Comparison of ENCODE assay signal across 8 cellular contexts in the genomic region with DNA sequence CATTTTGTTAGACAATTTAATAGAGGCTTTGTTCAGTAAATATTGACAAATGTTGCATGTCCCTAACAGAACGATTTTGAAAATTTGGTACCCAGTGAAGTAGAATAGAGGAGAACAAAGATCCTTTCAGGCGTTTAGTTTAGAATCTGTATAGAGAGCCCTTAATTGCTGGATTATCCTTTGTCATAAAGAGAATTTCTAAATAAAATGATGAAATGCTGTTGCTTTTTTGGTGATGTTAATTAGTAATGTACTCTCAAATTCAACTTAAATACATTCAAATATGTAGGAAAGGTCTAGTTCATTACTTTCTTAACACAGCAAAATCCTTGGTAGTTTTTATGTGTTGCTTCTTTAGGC. TPM values are rescaled to one million over a fixed set of nuclear protein-coding genes. Genes with fewer than 3 reads are reported as not detected.
DNase-seq lines count a peak whose midpoint lies in the region; ATAC-seq, FAIRE-seq and TF ChIP-seq lines count a peak whose summit lies in the region.

No MANE protein-coding gene starts in this region.

- dilution Hi-C loops in endothelial cell of umbilical vein (cut with MboI; ENCODE audit: extremely low pct_ligation_motif_present, low sequenced_read_pairs) = no loop called here

- H3K9me3 Mint-ChIP-seq in CD8-positive, alpha-beta T cell = no peaks in the 10 kb centered on the region
- no peaks in the 10 kb centered on the region for H3K9me3 Mint-ChIP-seq in osteocyte (ENCODE audit: unreplicated experiment)

- H3K79me2 ChIP-seq in OCI-LY1 (ENCODE audit: insufficient read depth, low read length) (peaks cover 56% of the 10 kb centered on the region), endothelial cell of umbilical vein (ENCODE audit: control insufficient read depth, insufficient read depth, low read length) (peaks cover 56% of the 10 kb centered on the region)

- H3F3A ChIP-seq in OCI-LY1 (ENCODE audit: insufficient read depth, low read length) = 0 out of 2 replicates have a peak, but pooled peaks cover 9% of the 10 kb centered on the region

- no peak for FAIRE-seq in endothelial cell of umbilical vein (lab: Jason Lieb, UNC)

- no peak for TF ChIP-seq POLR2A in endothelial cell of umbilical vein (IDR thresholded peaks at IDR 0.05; ENCODE audit: low read depth, low read length)

- H3K27me3 ChIP-seq in CD8-positive, alpha-beta T cell (ENCODE audit: insufficient read depth, low read length) = no peaks in the 10 kb centered on the region
- H3K27me3 ChIP-seq in OCI-LY1 (ENCODE audit: insufficient read depth, low read length) = no peaks in the 10 kb centered on the region
- H3K27me3 ChIP-seq in endothelial cell of umbilical vein (ENCODE audit: control insufficient read depth in 2 of 2, insufficient read depth in 2 of 2, low read length in 2 of 2) = no peaks in the 10 kb centered on the region

- BruUV-seq in endothelial cell of umbilical vein (replicated peaks; lab: Mats Ljungman, UMichigan) = no TSS peak

- peak overlapping the region; percentile 99 for H3K4me3 Mint-ChIP-seq in CD8-positive, alpha-beta T cell
- peak overlapping the region; percentile 96 for H3K4me3 Mint-ChIP-seq in osteocyte (ENCODE audit: unreplicated experiment)

- H3K4me2 ChIP-seq in OCI-LY1 (ENCODE audit: low read length) = peak overlapping the region; percentile 77
- peak overlapping the region; percentile 99 for H3K4me2 ChIP-seq in endothelial cell of umbilical vein (ENCODE audit: insufficient read depth, low read length)

- no peak for TF ChIP-seq CTCF in CD8-positive, alpha-beta T cell (IDR thresholded peaks at IDR 0.05)
- TF ChIP-seq CTCF in OCI-LY1 (IDR thresholded peaks at IDR 0.05; ENCODE audit: low read length) (no peak), endothelial cell of umbilical vein (IDR thresholded peaks at IDR 0.05; ENCODE audit: extremely low read depth in 1 of 2, insufficient read depth in 1 of 2, low read depth in 1 of 2, low read length in 2 of 2) (no peak), osteocyte (IDR thresholded peaks at IDR 0.05) (no peak)

- H3K4me3 ChIP-seq in CD8-positive, alpha-beta T cell (ENCODE audit: low read depth, low read length) = peak overlapping the region; percentile 97
- H3K4me3 ChIP-seq in OCI-LY1 (ENCODE audit: low read depth, low read length, poor library complexity, severe bottlenecking) (peak overlapping the region; percentile 89), endothelial cell of umbilical vein (replicated peaks in 1 of 3; ENCODE audit: insufficient read depth in 1 of 3, low read depth in 1 of 3, low read length in 3 of 3) (peak overlapping the region; percentile 82 to 97 (median 95))

- DNase-seq in CD8-positive, alpha-beta T cell = no peak
- DNase-seq in endothelial cell of umbilical vein (ENCODE audit: low read depth, low spot score) (no peak), osteocyte (ENCODE audit: extremely low spot score, unreplicated experiment) (no peak), KBM-7 (no peak), NCI-H1694 treated with DMSO at 0.1 percent for 48 hours (lab: John Stamatoyannopoulos, UW) (no peak)
- no peak for DNase-seq in activated CD4-positive, alpha-beta T cell treated with anti-CD3 and anti-CD28 coated beads, Interleukin-2, amount 50 U/mL, for 4 hours

- H3K27ac ChIP-seq in CD8-positive, alpha-beta T cell (ENCODE audit: low read depth, low read length) = peak overlapping the region; percentile 93
- H3K27ac ChIP-seq in OCI-LY1 (ENCODE audit: low read depth, low read length, poor library complexity, severe bottlenecking) (peak overlapping the region; percentile 93), endothelial cell of umbilical vein (ENCODE audit: insufficient read depth, low read depth, low read length) (peak overlapping the region; percentile 98)

- intact Hi-C loops in CD8-positive, alpha-beta T cell (cut with DNase I, micrococcal nuclease) = loop anchor here (1.0 to 5.0 kb wide), 5 partner anchors 36 to 816 kb away; a partner anchor contains a TSS
- intact Hi-C loops in endothelial cell of umbilical vein (cut with micrococcal nuclease) = loop anchor here (10.0 kb wide), 1 partner anchor 684 kb away; no protein-coding TSS in a partner anchor

- peaks cover 53% of the 10 kb centered on the region for H3K4me1 Mint-ChIP-seq in CD8-positive, alpha-beta T cell (ENCODE audit: low read depth)
- peaks cover 47% of the 10 kb centered on the region for H3K4me1 Mint-ChIP-seq in osteocyte (ENCODE audit: unreplicated experiment)

- H3K36me3 Mint-ChIP-seq in CD8-positive, alpha-beta T cell = peaks cover 34% of the 10 kb centered on the region
- H3K36me3 Mint-ChIP-seq in osteocyte (ENCODE audit: unreplicated experiment) = peaks cover 11% of the 10 kb centered on the region

- H3K9me3 ChIP-seq in CD8-positive, alpha-beta T cell (ENCODE audit: low read length) = no peaks in the 10 kb centered on the region
- H3K9me3 ChIP-seq in OCI-LY1 (ENCODE audit: low read length) = no peaks in the 10 kb centered on the region
- no peaks in the 10 kb centered on the region for H3K9me3 ChIP-seq in endothelial cell of umbilical vein (replicated peaks; ENCODE audit: control insufficient read depth, insufficient read depth, low read length)

- CTCF ChIA-PET in CD8-positive, alpha-beta T cell (lab: Charles Lee) = interaction anchor here (2.5 kb wide), 1 partner anchor 21 kb away, joined by 9 read pairs; no protein-coding TSS in a partner anchor
- CTCF ChIA-PET in endothelial cell of umbilical vein (lab: Charles Lee) = interaction anchor here (2.2 kb wide), 1 partner anchor 21 kb away, joined by 15 read pairs; no protein-coding TSS in a partner anchor

- H3K27me3 Mint-ChIP-seq in CD8-positive, alpha-beta T cell (ENCODE audit: low read depth) = no peaks in the 10 kb centered on the region
- no peaks in the 10 kb centered on the region for H3K27me3 Mint-ChIP-seq in osteocyte (ENCODE audit: unreplicated experiment)

- H3K36me3 ChIP-seq in CD8-positive, alpha-beta T cell (ENCODE audit: insufficient read depth, low read length) = no peaks in the 10 kb centered on the region
- peaks cover 36% of the 10 kb centered on the region for H3K36me3 ChIP-seq in OCI-LY1 (ENCODE audit: insufficient read depth, low read length)
- peaks cover 0 to 6% of the 10 kb centered on the region in 2 experiments for H3K36me3 ChIP-seq in endothelial cell of umbilical vein (ENCODE audit: control insufficient read depth in 2 of 2, extremely low read depth in 1 of 2, insufficient read depth in 2 of 2, low read length in 2 of 2)

- in situ Hi-C loops in KBM-7 (cut with MboI; ENCODE audit: low pct_unique_long_range_greater_than_20kb, low sequenced_read_pairs) = no loop called here

- no peaks in the 10 kb centered on the region for H3K9me2 ChIP-seq in OCI-LY1 (ENCODE audit: low read depth, low read length)

- H3K4me1 ChIP-seq in CD8-positive, alpha-beta T cell (ENCODE audit: insufficient read depth, low read length) = peaks cover 46% of the 10 kb centered on the region
- peaks cover 32% of the 10 kb centered on the region for H3K4me1 ChIP-seq in OCI-LY1 (ENCODE audit: insufficient read depth, low read length, severe bottlenecking)
- peaks cover 21% of the 10 kb centered on the region for H3K4me1 ChIP-seq in endothelial cell of umbilical vein (ENCODE audit: control insufficient read depth, extremely low read depth, insufficient read depth, low read length)

- H2AFZ ChIP-seq in OCI-LY1 (ENCODE audit: low read length) = no peak overlapping the region
- H2AFZ ChIP-seq in endothelial cell of umbilical vein (ENCODE audit: low read depth, low read length) = no peak overlapping the region

- no peaks in the 10 kb centered on the region for H3K9me1 ChIP-seq in endothelial cell of umbilical vein (replicated peaks; ENCODE audit: control insufficient read depth, extremely low read depth, insufficient read depth, low read length)

- H4K20me1 ChIP-seq in OCI-LY1 (ENCODE audit: insufficient read depth, low read length) (peaks cover 4% of the 10 kb centered on the region; the same call in 1 of the 2 replicates), endothelial cell of umbilical vein (replicated peaks; ENCODE audit: control insufficient read depth, extremely low read depth, insufficient read depth, low read length) (no peaks in the 10 kb centered on the region)

- no peak for ATAC-seq in CD8-positive, alpha-beta T cell
- no peak for ATAC-seq in GM21825 (IDR thresholded peaks at IDR 0.05; ENCODE audit: unreplicated experiment)

- POLR2A ChIA-PET in CD8-positive, alpha-beta T cell (lab: Charles Lee) = interaction anchor here (1.3 to 2.7 kb wide), 6 partner anchors 10 to 66 kb away, joined by 4 to 37 read pairs (median 6); a partner anchor contains a TSS
- POLR2A ChIA-PET in endothelial cell of umbilical vein (lab: Charles Lee) = no interaction called here

- H3K9ac ChIP-seq in OCI-LY1 (ENCODE audit: low read length) (peak overlapping the region; percentile 96), endothelial cell of umbilical vein (replicated peaks; ENCODE audit: extremely low read depth, insufficient read depth, low read length) (peak overlapping the region; percentile 99)

- H3K27ac Mint-ChIP-seq in CD8-positive, alpha-beta T cell = peak overlapping the region; percentile 100
- peak overlapping the region; percentile 99 for H3K27ac Mint-ChIP-seq in osteocyte (ENCODE audit: unreplicated experiment)

TF ChIP-seq in endothelial cell of umbilical vein, 7 proteins besides CTCF, POLR2A, EP300 and RAD21 (continues in another document):
- TF ChIP-seq JUN (IDR thresholded peaks at IDR 0.05; ENCODE audit: borderline replicate concordance, insufficient read depth, insufficient read length, low read depth) (no peak), POLR2AphosphoS5 (IDR thresholded peaks at IDR 0.05; ENCODE audit: insufficient read depth, low read depth, low read length) (no peak)

RNA-seq across cellular contexts. Expression of a gene that starts 1.2 kb away (rescaled TPM):
- 100 to 1,000 TPM; 171 to 192 TPM for total RNA-seq in CD8-positive, alpha-beta T cell
- total RNA-seq in endothelial cell of umbilical vein = 85.8 and 87.6 TPM in 2 replicates
- polyA plus RNA-seq in endothelial cell of umbilical vein = 28.0 and 34.4 TPM in 2 replicates
- 24.8 and 27.3 TPM in 2 replicates for polyA plus RNA-seq in endothelial cell of umbilical vein (2011; cell fraction: cytosol; rRNA removed)
- polyA plus RNA-seq in endothelial cell of umbilical vein (2011; cell fraction: nucleus; rRNA removed) = 93.1 and 120 TPM in 2 replicates
- 30.6 and 43.6 TPM in 2 replicates for polyA plus RNA-seq in endothelial cell of umbilical vein (2012)
- 49.9 and 59.8 TPM in 2 replicates for polyA minus RNA-seq in endothelial cell of umbilical vein
- 39.1 TPM for polyA minus RNA-seq in endothelial cell of umbilical vein (2011; cell fraction: cytosol; rRNA and poly(A)+ RNA removed)
- polyA minus RNA-seq in endothelial cell of umbilical vein (2011; cell fraction: nucleus; rRNA and poly(A)+ RNA removed) = 135 and 236 TPM in 2 replicates
- 112 and 116 TPM in 2 replicates for total RNA-seq in osteocyte

RNA-seq across cellular contexts. Expression of a gene that starts 19.8 kb away (rescaled TPM):
- 1 to 10 TPM; 1.2 to 3.0 TPM for total RNA-seq in CD8-positive, alpha-beta T cell
- total RNA-seq in endothelial cell of umbilical vein (10.7 and 12.8 TPM in 2 replicates), osteocyte (8.6 and 13.5 TPM in 2 replicates)
- 21.7 and 23.5 TPM in 2 replicates for polyA plus RNA-seq in endothelial cell of umbilical vein
- polyA plus RNA-seq in endothelial cell of umbilical vein (2011; cell fraction: cytosol; rRNA removed) = 21.4 and 21.6 TPM in 2 replicates
- polyA plus RNA-seq in endothelial cell of umbilical vein (2011; cell fraction: nucleus; rRNA removed) = 6.6 and 7.7 TPM in 2 replicates
- polyA plus RNA-seq in endothelial cell of umbilical vein (2012) = 16.5 and 32.2 TPM in 2 replicates
- 6.0 and 6.2 TPM in 2 replicates for polyA minus RNA-seq in endothelial cell of umbilical vein
- polyA minus RNA-seq in endothelial cell of umbilical vein (2011; cell fraction: cytosol; rRNA and poly(A)+ RNA removed) = 9.3 TPM
- 1.7 and 2.8 TPM in 2 replicates for polyA minus RNA-seq in endothelial cell of umbilical vein (2011; cell fraction: nucleus; rRNA and poly(A)+ RNA removed)
